Comparison of ENCODE assay signal across 1 cellular context in genomic region chr5:35095366-35095765, GRCh38.
A peak's percentile ranks its signal among the peaks of the same experiment; 100 is the strongest.
TF ChIP-seq lines count a peak whose summit lies in the region.

No MANE protein-coding gene starts in this region.

TF ChIP-seq in HepG2, 621 proteins besides CTCF, POLR2A, EP300 and RAD21 (continued from another document and continues in another):
- TF ChIP-seq, protein P1, sequence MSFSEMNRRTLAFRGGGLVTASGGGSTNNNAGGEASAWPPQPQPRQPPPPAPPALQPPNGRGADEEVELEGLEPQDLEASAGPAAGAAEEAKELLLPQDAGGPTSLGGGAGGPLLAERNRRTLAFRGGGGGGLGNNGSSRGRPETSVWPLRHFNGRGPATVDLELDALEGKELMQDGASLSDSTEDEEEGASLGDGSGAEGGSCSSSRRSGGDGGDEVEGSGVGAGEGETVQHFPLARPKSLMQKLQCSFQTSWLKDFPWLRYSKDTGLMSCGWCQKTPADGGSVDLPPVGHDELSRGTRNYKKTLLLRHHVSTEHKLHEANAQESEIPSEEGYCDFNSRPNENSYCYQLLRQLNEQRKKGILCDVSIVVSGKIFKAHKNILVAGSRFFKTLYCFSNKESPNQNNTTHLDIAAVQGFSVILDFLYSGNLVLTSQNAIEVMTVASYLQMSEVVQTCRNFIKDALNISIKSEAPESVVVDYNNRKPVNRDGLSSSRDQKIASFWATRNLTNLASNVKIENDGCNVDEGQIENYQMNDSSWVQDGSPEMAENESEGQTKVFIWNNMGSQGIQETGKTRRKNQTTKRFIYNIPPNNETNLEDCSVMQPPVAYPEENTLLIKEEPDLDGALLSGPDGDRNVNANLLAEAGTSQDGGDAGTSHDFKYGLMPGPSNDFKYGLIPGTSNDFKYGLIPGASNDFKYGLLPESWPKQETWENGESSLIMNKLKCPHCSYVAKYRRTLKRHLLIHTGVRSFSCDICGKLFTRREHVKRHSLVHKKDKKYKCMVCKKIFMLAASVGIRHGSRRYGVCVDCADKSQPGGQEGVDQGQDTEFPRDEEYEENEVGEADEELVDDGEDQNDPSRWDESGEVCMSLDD (CRISPR knock-in tag; IDR thresholded peaks at IDR 0.05; ENCODE audit: borderline replicate concordance): no peak
- TF ChIP-seq ZNF569 (CRISPR knock-in tag; IDR thresholded peaks at IDR 0.05; ENCODE audit: borderline replicate concordance): no peak
- TF ChIP-seq KMT2A (CRISPR knock-in tag; IDR thresholded peaks at IDR 0.05): no peak
- TF ChIP-seq CEBPG (CRISPR knock-in tag; IDR thresholded peaks at IDR 0.05): no peak
- no peak for TF ChIP-seq ZNF891 (CRISPR knock-in tag; IDR thresholded peaks at IDR 0.05)
- no peak for TF ChIP-seq CREBL2 (CRISPR knock-in tag; IDR thresholded peaks at IDR 0.05; ENCODE audit: borderline replicate concordance)
- no peak for TF ChIP-seq RFX5 (IDR thresholded peaks at IDR 0.05; ENCODE audit: low read depth, low read length)
- TF ChIP-seq, protein P2, sequence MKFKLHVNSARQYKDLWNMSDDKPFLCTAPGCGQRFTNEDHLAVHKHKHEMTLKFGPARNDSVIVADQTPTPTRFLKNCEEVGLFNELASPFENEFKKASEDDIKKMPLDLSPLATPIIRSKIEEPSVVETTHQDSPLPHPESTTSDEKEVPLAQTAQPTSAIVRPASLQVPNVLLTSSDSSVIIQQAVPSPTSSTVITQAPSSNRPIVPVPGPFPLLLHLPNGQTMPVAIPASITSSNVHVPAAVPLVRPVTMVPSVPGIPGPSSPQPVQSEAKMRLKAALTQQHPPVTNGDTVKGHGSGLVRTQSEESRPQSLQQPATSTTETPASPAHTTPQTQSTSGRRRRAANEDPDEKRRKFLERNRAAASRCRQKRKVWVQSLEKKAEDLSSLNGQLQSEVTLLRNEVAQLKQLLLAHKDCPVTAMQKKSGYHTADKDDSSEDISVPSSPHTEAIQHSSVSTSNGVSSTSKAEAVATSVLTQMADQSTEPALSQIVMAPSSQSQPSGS (CRISPR knock-in tag; IDR thresholded peaks at IDR 0.05): no peak
- TF ChIP-seq AGO2 (optimal IDR thresholded peaks at IDR 0.05; ENCODE audit: low read depth, low read length): no peak
- TF ChIP-seq DRAP1 (CRISPR knock-in tag; IDR thresholded peaks at IDR 0.05): no peak
- no peak for TF ChIP-seq HNF4G (IDR thresholded peaks at IDR 0.05; ENCODE audit: borderline replicate concordance, low read depth, low read length)
- TF ChIP-seq HNF4G (CRISPR knock-in tag; IDR thresholded peaks at IDR 0.05; ENCODE audit: borderline replicate concordance, low read depth): no peak
- no peak for TF ChIP-seq ARID4A (CRISPR knock-in tag; IDR thresholded peaks at IDR 0.05; ENCODE audit: borderline replicate concordance)
- no peak for TF ChIP-seq HNRNPL (IDR thresholded peaks at IDR 0.05; ENCODE audit: low read depth, low read length)
- no peak for TF ChIP-seq ZNF335 (CRISPR knock-in tag; IDR thresholded peaks at IDR 0.05)
- no peak for TF ChIP-seq ELF4 (CRISPR knock-in tag; IDR thresholded peaks at IDR 0.05; ENCODE audit: borderline replicate concordance)
- no peak for TF ChIP-seq TARDBP (CRISPR knock-in tag; IDR thresholded peaks at IDR 0.05)
- TF ChIP-seq, protein P3, sequence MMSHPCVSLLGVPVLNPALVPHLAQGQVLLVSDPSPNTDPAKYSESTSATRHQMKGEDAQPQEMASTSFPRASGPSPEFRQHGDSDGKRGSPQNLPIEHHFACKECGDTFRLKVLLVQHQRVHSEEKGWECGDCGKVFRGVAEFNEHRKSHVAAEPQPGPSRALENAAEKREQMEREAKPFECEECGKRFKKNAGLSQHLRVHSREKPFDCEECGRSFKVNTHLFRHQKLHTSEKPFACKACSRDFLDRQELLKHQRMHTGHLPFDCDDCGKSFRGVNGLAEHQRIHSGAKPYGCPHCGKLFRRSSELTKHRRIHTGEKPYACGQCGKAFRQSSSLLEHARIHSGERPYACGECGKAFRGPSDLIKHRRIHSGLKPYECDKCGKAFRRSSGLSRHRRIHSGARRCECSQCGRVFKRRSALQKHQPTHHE (CRISPR knock-in tag; IDR thresholded peaks at IDR 0.05; ENCODE audit: borderline replicate concordance): no peak
- TF ChIP-seq, protein P4, sequence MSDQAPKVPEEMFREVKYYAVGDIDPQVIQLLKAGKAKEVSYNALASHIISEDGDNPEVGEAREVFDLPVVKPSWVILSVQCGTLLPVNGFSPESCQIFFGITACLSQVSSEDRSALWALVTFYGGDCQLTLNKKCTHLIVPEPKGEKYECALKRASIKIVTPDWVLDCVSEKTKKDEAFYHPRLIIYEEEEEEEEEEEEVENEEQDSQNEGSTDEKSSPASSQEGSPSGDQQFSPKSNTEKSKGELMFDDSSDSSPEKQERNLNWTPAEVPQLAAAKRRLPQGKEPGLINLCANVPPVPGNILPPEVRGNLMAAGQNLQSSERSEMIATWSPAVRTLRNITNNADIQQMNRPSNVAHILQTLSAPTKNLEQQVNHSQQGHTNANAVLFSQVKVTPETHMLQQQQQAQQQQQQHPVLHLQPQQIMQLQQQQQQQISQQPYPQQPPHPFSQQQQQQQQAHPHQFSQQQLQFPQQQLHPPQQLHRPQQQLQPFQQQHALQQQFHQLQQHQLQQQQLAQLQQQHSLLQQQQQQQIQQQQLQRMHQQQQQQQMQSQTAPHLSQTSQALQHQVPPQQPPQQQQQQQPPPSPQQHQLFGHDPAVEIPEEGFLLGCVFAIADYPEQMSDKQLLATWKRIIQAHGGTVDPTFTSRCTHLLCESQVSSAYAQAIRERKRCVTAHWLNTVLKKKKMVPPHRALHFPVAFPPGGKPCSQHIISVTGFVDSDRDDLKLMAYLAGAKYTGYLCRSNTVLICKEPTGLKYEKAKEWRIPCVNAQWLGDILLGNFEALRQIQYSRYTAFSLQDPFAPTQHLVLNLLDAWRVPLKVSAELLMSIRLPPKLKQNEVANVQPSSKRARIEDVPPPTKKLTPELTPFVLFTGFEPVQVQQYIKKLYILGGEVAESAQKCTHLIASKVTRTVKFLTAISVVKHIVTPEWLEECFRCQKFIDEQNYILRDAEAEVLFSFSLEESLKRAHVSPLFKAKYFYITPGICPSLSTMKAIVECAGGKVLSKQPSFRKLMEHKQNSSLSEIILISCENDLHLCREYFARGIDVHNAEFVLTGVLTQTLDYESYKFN (CRISPR knock-in tag; conservative IDR thresholded peaks at IDR 0.05): 0 out of 2 replicates have a peak, but pooled peaks have one; percentile 21
- TF ChIP-seq, protein P5, sequence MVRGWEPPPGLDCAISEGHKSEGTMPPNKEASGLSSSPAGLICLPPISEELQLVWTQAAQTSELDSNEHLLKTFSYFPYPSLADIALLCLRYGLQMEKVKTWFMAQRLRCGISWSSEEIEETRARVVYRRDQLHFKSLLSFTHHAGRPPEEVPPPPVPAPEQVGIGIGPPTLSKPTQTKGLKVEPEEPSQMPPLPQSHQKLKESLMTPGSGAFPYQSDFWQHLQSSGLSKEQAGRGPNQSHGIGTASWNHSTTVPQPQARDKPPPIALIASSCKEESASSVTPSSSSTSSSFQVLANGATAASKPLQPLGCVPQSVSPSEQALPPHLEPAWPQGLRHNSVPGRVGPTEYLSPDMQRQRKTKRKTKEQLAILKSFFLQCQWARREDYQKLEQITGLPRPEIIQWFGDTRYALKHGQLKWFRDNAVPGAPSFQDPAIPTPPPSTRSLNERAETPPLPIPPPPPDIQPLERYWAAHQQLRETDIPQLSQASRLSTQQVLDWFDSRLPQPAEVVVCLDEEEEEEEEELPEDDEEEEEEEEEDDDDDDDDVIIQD (CRISPR knock-in tag; IDR thresholded peaks at IDR 0.05; ENCODE audit: low read depth): no peak
- no peak for TF ChIP-seq SOX6 (IDR thresholded peaks at IDR 0.05)
- peak; percentile 29; the same call in 1 of the 2 replicates for TF ChIP-seq SOX6 (CRISPR knock-in tag; IDR thresholded peaks at IDR 0.05)
- TF ChIP-seq ZNF326 (CRISPR knock-in tag; IDR thresholded peaks at IDR 0.05; ENCODE audit: borderline replicate concordance): no peak
- TF ChIP-seq FOXA3 (CRISPR knock-in tag; IDR thresholded peaks at IDR 0.05): no peak
- no peak for TF ChIP-seq MTA3 (CRISPR knock-in tag; IDR thresholded peaks at IDR 0.05)
- TF ChIP-seq JARID2 (CRISPR knock-in tag; IDR thresholded peaks at IDR 0.05; ENCODE audit: insufficient replicate concordance): no peak
- TF ChIP-seq ZNF710 (CRISPR knock-in tag; IDR thresholded peaks at IDR 0.05; ENCODE audit: borderline replicate concordance): no peak
- no peak for TF ChIP-seq TBL1XR1 (IDR thresholded peaks at IDR 0.05; ENCODE audit: borderline replicate concordance, low read length, partially characterized antibody)
- no peak for TF ChIP-seq EHMT2 (IDR thresholded peaks at IDR 0.05; ENCODE audit: borderline replicate concordance, low read depth, low read length)
- no peak for TF ChIP-seq ZNF264 (CRISPR knock-in tag; IDR thresholded peaks at IDR 0.05)
- 0 out of 2 replicates have a peak, but pooled peaks have one; percentile 37 for TF ChIP-seq RXRB (CRISPR knock-in tag; IDR thresholded peaks at IDR 0.05; ENCODE audit: borderline replicate concordance)
- TF ChIP-seq HNF4A (CRISPR knock-in tag; IDR thresholded peaks at IDR 0.05): peak; percentile 54
- no peak for TF ChIP-seq ARNT2 (CRISPR knock-in tag; IDR thresholded peaks at IDR 0.05; ENCODE audit: low read depth)
- TF ChIP-seq ZNF460 (CRISPR knock-in tag; IDR thresholded peaks at IDR 0.05; ENCODE audit: borderline replicate concordance): no peak
- TF ChIP-seq RCOR2 (CRISPR knock-in tag; IDR thresholded peaks at IDR 0.05): no peak
- no peak for TF ChIP-seq AHR (CRISPR knock-in tag; IDR thresholded peaks at IDR 0.05)
- TF ChIP-seq, protein P6, sequence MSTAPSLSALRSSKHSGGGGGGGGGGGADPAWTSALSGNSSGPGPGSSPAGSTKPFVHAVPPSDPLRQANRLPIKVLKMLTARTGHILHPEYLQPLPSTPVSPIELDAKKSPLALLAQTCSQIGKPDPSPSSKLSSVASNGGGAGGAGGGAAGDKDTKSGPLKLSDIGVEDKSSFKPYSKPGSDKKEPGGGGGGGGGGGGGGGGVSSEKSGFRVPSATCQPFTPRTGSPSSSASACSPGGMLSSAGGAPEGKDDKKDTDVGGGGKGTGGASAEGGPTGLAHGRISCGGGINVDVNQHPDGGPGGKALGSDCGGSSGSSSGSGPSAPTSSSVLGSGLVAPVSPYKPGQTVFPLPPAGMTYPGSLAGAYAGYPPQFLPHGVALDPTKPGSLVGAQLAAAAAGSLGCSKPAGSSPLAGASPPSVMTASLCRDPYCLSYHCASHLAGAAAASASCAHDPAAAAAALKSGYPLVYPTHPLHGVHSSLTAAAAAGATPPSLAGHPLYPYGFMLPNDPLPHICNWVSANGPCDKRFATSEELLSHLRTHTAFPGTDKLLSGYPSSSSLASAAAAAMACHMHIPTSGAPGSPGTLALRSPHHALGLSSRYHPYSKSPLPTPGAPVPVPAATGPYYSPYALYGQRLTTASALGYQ (CRISPR knock-in tag; IDR thresholded peaks at IDR 0.05): no peak
- no peak for TF ChIP-seq MAF1 (CRISPR knock-in tag; IDR thresholded peaks at IDR 0.05; ENCODE audit: borderline replicate concordance)
- TF ChIP-seq NCOR1 (IDR thresholded peaks at IDR 0.05; ENCODE audit: borderline replicate concordance, low read length): no peak
- TF ChIP-seq REXO4 (CRISPR knock-in tag; IDR thresholded peaks at IDR 0.05; ENCODE audit: borderline replicate concordance): no peak
